8 cellular contexts compared by ENCODE assay signal in the genomic region with DNA sequence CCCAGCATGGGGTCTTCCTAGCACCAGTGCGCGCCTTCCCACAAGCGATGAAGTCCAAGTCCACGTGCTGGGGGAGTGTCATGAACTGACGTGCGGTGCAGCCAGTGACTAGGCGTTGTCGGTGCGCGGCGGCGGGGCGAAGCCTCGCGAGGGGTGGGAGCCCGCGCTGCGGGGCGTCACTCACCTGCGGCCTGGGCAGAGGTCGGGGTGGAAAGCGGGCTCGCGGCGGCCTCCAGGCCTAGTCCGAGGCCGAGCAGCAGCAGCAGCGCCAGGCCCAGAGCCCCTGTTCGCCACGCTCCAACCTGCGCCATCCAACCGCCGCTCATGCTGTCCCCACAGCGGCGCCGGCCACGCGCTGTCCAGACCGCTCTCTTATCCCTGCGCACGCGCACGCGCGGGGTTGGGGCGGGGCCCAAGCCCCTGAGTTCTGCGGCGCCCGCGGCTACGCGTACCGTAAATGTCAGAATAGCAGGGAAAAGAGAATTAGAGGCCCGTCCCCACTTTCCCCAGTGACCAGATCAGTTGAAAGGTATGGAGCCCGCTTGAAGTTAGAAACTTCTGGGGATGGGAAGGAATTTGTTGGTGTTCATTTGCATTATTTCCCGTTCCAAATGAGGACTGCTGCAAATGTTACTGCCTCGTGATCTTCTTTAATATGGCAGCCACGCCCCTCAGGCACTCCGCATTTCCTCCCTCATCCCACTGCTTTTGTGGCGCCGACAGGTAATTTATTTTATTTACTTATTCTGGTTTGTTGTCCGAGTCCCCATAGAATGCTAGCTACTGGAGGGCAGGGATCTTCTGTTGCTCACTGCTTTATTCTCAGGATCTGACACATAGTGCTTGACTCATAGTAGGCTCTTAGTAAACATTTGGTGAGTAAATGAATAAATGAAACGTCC. TPM values are rescaled to one million over a fixed set of nuclear protein-coding genes. Genes with fewer than 3 reads are reported as not detected.
DNase-seq lines count a peak whose midpoint lies in the region; ATAC-seq lines count a peak whose summit lies in the region.

CD320 (minus strand) TSS at position 394 of the 902 bp plus-strand sequence; CDS start at position 326, 68 bp downstream.

- DNase-seq in ACHN (peak; percentile 86), NCI-H446 (lab: John Stamatoyannopoulos, UW) (peak; percentile 81 to 93), cerebellum (ENCODE audit: low spot score) (peak; percentile 94), kidney glomerular epithelial cell (lab: John Stamatoyannopoulos, UW) (peak; percentile 79)
- DNase-seq in activated CD4-positive, alpha-beta T cell treated with anti-CD3 and anti-CD28 coated beads for 1 hour = peak; percentile 75
- DNase-seq in stimulated activated CD4-positive, alpha-beta T cell treated with anti-CD3 and anti-CD28 coated beads, Interleukin-15, amount 100 ng/mL, for 24 hours = peak; percentile 92

- ATAC-seq in GM18873 (IDR thresholded peaks at IDR 0.05; ENCODE audit: low FRiP score, unreplicated experiment) = peak; percentile 56
- peak; percentile 87 for ATAC-seq in HG03175 (IDR thresholded peaks at IDR 0.05; ENCODE audit: unreplicated experiment)

- in situ Hi-C loops in ACHN (cut with HindIII; ENCODE audit: low pct_ligation_motif_present, low pct_unique_long_range_greater_than_20kb, low sequenced_read_pairs) = no loop called here

RNA-seq across cellular contexts. Expression of gene CD320, which starts in this region (rescaled TPM):
- 13.3 TPM for total RNA-seq in cerebellum

Comparison
In these comparisons a context has a peak if more than half of its experiments do, and no peak if none do; other contexts are left out.
1. Peak in every context shown above with its lines: DNase-seq and ATAC-seq.